Comparison of ENCODE assay signal across 2 cellular contexts in the genomic region with DNA sequence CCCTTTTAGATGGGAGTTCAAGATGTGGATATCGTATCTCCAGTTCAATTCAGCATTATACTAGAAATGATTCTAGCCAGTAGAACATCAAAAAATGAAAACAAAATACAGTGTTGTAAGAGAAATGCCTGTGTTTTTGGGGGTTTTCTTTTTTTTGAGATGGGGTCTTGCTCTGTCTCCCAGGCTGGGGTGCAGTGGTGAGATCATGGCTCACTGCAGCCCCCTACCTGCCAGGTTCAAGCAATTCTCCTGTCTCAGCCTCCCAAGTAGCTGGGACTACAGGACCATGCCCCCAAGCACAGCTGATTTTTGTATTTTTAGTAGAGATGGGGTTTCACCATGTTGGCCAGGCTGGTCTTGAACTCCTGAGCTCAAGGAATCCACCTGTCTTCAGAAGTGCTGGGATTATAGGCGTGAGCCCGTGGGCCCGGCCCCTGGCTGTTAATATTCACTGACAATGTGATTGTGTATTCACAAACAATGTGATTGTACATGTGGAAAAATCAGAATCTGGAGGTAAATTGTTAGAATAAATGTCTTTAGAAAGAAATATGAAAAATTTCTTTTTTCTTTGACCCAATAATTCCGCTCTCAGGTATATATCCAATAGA.
TF ChIP-seq lines count a peak whose summit lies in the region.

No MANE protein-coding gene starts in this region.

TF ChIP-seq in Ishikawa, 13 proteins besides CTCF, POLR2A, EP300 and RAD21 (continued from another document):
- TF ChIP-seq, protein P1, sequence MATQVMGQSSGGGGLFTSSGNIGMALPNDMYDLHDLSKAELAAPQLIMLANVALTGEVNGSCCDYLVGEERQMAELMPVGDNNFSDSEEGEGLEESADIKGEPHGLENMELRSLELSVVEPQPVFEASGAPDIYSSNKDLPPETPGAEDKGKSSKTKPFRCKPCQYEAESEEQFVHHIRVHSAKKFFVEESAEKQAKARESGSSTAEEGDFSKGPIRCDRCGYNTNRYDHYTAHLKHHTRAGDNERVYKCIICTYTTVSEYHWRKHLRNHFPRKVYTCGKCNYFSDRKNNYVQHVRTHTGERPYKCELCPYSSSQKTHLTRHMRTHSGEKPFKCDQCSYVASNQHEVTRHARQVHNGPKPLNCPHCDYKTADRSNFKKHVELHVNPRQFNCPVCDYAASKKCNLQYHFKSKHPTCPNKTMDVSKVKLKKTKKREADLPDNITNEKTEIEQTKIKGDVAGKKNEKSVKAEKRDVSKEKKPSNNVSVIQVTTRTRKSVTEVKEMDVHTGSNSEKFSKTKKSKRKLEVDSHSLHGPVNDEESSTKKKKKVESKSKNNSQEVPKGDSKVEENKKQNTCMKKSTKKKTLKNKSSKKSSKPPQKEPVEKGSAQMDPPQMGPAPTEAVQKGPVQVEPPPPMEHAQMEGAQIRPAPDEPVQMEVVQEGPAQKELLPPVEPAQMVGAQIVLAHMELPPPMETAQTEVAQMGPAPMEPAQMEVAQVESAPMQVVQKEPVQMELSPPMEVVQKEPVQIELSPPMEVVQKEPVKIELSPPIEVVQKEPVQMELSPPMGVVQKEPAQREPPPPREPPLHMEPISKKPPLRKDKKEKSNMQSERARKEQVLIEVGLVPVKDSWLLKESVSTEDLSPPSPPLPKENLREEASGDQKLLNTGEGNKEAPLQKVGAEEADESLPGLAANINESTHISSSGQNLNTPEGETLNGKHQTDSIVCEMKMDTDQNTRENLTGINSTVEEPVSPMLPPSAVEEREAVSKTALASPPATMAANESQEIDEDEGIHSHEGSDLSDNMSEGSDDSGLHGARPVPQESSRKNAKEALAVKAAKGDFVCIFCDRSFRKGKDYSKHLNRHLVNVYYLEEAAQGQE (IDR thresholded peaks at IDR 0.05; ENCODE audit: low read depth) = no peak
- TF ChIP-seq NFIC (IDR thresholded peaks at IDR 0.05) = no peak
- TF ChIP-seq ZBTB7A (IDR thresholded peaks at IDR 0.05; ENCODE audit: low read depth) = no peak
- TF ChIP-seq TEAD4 (IDR thresholded peaks at IDR 0.05) = no peak

TF ChIP-seq in K562, 482 proteins besides CTCF, POLR2A, EP300 and RAD21 (continued from another document):
- TF ChIP-seq, protein P2, sequence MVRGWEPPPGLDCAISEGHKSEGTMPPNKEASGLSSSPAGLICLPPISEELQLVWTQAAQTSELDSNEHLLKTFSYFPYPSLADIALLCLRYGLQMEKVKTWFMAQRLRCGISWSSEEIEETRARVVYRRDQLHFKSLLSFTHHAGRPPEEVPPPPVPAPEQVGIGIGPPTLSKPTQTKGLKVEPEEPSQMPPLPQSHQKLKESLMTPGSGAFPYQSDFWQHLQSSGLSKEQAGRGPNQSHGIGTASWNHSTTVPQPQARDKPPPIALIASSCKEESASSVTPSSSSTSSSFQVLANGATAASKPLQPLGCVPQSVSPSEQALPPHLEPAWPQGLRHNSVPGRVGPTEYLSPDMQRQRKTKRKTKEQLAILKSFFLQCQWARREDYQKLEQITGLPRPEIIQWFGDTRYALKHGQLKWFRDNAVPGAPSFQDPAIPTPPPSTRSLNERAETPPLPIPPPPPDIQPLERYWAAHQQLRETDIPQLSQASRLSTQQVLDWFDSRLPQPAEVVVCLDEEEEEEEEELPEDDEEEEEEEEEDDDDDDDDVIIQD (CRISPR knock-in tag; IDR thresholded peaks at IDR 0.05) = no peak
- TF ChIP-seq, protein P3, sequence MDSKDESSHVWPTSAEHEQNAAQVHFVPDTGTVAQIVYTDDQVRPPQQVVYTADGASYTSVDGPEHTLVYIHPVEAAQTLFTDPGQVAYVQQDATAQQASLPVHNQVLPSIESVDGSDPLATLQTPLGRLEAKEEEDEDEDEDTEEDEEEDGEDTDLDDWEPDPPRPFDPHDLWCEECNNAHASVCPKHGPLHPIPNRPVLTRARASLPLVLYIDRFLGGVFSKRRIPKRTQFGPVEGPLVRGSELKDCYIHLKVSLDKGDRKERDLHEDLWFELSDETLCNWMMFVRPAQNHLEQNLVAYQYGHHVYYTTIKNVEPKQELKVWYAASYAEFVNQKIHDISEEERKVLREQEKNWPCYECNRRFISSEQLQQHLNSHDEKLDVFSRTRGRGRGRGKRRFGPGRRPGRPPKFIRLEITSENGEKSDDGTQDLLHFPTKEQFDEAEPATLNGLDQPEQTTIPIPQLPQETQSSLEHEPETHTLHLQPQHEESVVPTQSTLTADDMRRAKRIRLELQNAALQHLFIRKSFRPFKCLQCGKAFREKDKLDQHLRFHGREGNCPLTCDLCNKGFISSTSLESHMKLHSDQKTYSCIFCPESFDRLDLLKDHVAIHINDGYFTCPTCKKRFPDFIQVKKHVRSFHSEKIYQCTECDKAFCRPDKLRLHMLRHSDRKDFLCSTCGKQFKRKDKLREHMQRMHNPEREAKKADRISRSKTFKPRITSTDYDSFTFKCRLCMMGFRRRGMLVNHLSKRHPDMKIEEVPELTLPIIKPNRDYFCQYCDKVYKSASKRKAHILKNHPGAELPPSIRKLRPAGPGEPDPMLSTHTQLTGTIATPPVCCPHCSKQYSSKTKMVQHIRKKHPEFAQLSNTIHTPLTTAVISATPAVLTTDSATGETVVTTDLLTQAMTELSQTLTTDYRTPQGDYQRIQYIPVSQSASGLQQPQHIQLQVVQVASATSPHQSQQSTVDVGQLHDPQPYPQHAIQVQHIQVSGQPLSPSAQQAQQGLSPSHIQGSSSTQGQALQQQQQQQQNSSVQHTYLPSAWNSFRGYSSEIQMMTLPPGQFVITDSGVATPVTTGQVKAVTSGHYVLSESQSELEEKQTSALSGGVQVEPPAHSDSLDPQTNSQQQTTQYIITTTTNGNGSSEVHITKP (IDR thresholded peaks at IDR 0.05; ENCODE audit: partially characterized antibody) = no peak
- no peak for TF ChIP-seq GTF2E2 (tag; IDR thresholded peaks at IDR 0.05)
- TF ChIP-seq RBM22 (IDR thresholded peaks at IDR 0.05; ENCODE audit: low read depth, low read length, poor library complexity, severe bottlenecking) = no peak
- TF ChIP-seq TCF7L2 (IDR thresholded peaks at IDR 0.05; ENCODE audit: low read depth, low read length) = no peak
- no peak for TF ChIP-seq ZNF354B (CRISPR knock-in tag; IDR thresholded peaks at IDR 0.05)
